Comparison of ENCODE assay signal across 8 cellular contexts in genomic region chr5:119452373-119453044, GRCh38. TPM values are rescaled to one million over a fixed set of nuclear protein-coding genes. Genes with fewer than 3 reads are reported as not detected.
DNase-seq lines count a peak whose midpoint lies in the region; ATAC-seq, FAIRE-seq and TF ChIP-seq lines count a peak whose summit lies in the region.

HSD17B4 (plus strand) TSS chr5:119452497; CDS start chr5:119452576, 79 bp downstream.

- peak within 1 kb of the TSS; percentile 94 for H3K27ac ChIP-seq in kidney (ENCODE audit: low read depth in 2 of 2, low read length in 2 of 2)

- H3K9me3 ChIP-seq in kidney (ENCODE audit: control insufficient read depth in 1 of 2, low read length in 2 of 2): peaks cover 0 to 7% of the 10 kb centered on the region in 2 donors

- FAIRE-seq in kidney (lab: Jason Lieb, UNC): no peak

- peak; percentile 62 for DNase-seq in AG09319 (ENCODE audit: extremely low read depth, low read depth)
- peak; percentile 70 to 90 for DNase-seq in NCI-H446 (lab: John Stamatoyannopoulos, UW)
- peak; percentile 73 for DNase-seq in activated CD4-positive, CD25-positive, alpha-beta regulatory T cell treated with anti-CD3 and anti-CD28 coated beads, Interleukin-2, amount 50 U/mL, for 72 hours
- DNase-seq in cerebellar nuclear complex (lab: John Stamatoyannopoulos, UW): peak; percentile 30 to 64
- peak; percentile 97 for DNase-seq in kidney
- peak; percentile 89 for DNase-seq in stimulated activated CD4-positive, alpha-beta T cell treated with anti-CD3 and anti-CD28 coated beads, Interleukin-15, amount 100 ng/mL, for 24 hours

- peaks cover 3 to 14% of the 10 kb centered on the region in 2 donors for H3K4me1 ChIP-seq in kidney (ENCODE audit: control insufficient read depth in 1 of 2, insufficient read depth in 1 of 2, low read depth in 1 of 2, low read length in 2 of 2)

- H3K36me3 ChIP-seq in kidney (ENCODE audit: control insufficient read depth in 1 of 2, insufficient read depth in 2 of 2, low read length in 2 of 2): no peaks in the 10 kb centered on the region

- no peak for TF ChIP-seq CTCF in AG09319 (IDR thresholded peaks at IDR 0.05; ENCODE audit: low read depth, low read length)
- no peak for TF ChIP-seq CTCF in kidney (IDR thresholded peaks at IDR 0.05; ENCODE audit: borderline replicate concordance, extremely low read depth, insufficient read depth)

- peak within 1 kb of the TSS; percentile 93 to 95 for H3K4me3 ChIP-seq in kidney (ENCODE audit: low read length in 2 of 2)

- ATAC-seq in GM19025 (IDR thresholded peaks at IDR 0.05; ENCODE audit: low read depth, unreplicated experiment) (peak; percentile 92), HG03342 (IDR thresholded peaks at IDR 0.05; ENCODE audit: unreplicated experiment) (peak; percentile 97)

- H3K9ac ChIP-seq in kidney (ENCODE audit: low read length in 2 of 2): peak within 1 kb of the TSS; percentile 94 to 97

- intact Hi-C loops in kidney (cut with DNase I): no loop called here

RNA-seq across cellular contexts. Expression of gene HSD17B4, which starts in this region (rescaled TPM):
- 202 TPM for total RNA-seq in kidney
- polyA plus RNA-seq in kidney (ENCODE audit: insufficient read depth, low read depth, low replicate concordance): 212 TPM

Comparison
In these comparisons a context has a peak if more than half of its experiments do, and no peak if none do; other contexts are left out.
1. Peak in every context shown above with its lines: DNase-seq, ATAC-seq, H3K4me3 ChIP-seq and H3K27ac ChIP-seq.
2. DNase-seq: peak in every context shown above with its lines; median percentile 97 in kidney; 89 in stimulated activated CD4-positive, alpha-beta T cell treated with anti-CD3 and anti-CD28 coated beads, Interleukin-15, amount 100 ng/mL, for 24 hours; 80 in NCI-H446; 73 in activated CD4-positive, CD25-positive, alpha-beta regulatory T cell treated with anti-CD3 and anti-CD28 coated beads, Interleukin-2, amount 50 U/mL, for 72 hours; 62 in AG09319; 47 in cerebellar nuclear complex.